In genomic region chr1:61140778-61141177, GRCh38 we compare ENCODE assay signal across 16 cellular contexts. TPM values are rescaled to one million over a fixed set of nuclear protein-coding genes. Genes with fewer than 3 reads are reported as not detected.
DNase-seq lines count a peak whose midpoint lies in the region; ATAC-seq and TF ChIP-seq lines count a peak whose summit lies in the region.
"Had no signal": no experiment of that assay in that cellular context is flagged by ENCODE, and none has a peak within 500 bp of the region (broad histone marks: within the 10 kb centered on the region; RNA-seq: fewer than 3 reads in every experiment).

No MANE protein-coding gene starts in this region.

- H3K18ac ChIP-seq in trophoblast cell (ENCODE audit: low read length): no peak overlapping the region

- no peak overlapping the region for H2BK12ac ChIP-seq in trophoblast cell (ENCODE audit: low read length)

- intact Hi-C loops in dorsolateral prefrontal cortex (cut with DNase I): no loop called here

- H4K8ac ChIP-seq in trophoblast cell (ENCODE audit: low read depth, low read length): no peak overlapping the region

- no CpG with 5 or more reads among the region's 3 CpGs for WGBS in trophoblast cell (ENCODE audit: extremely low coverage, insufficient coverage, insufficient read length)

- H2BK120ac ChIP-seq in trophoblast cell (ENCODE audit: insufficient read depth, low read length, poor library complexity): no peak overlapping the region

- no peak for TF ChIP-seq POLR2A in NB4 (IDR thresholded peaks at IDR 0.05; ENCODE audit: extremely low read depth, insufficient read length)

- no peak for TF ChIP-seq CTCF in NB4 (IDR thresholded peaks at IDR 0.05; ENCODE audit: low read depth, low read length)
- TF ChIP-seq CTCF in dorsolateral prefrontal cortex (IDR thresholded peaks at IDR 0.05 in 54 of 56, conservative IDR thresholded peaks at IDR 0.05 in 2 of 56; ENCODE audit: low read depth in 1 of 56, partially characterized antibody in 56 of 56): no peak
- TF ChIP-seq CTCF in GM13976 (IDR thresholded peaks at IDR 0.05; ENCODE audit: borderline replicate concordance, control extremely low read depth, extremely low read depth, insufficient read depth, missing control alignments): no peak

- H3K9ac ChIP-seq in trophoblast cell (ENCODE audit: low read length): no peak overlapping the region

- H2AK5ac ChIP-seq in trophoblast cell (ENCODE audit: low read length): no peak overlapping the region

- peaks cover 0 to 3% of the 10 kb centered on the region in 2 experiments for H3K4me1 ChIP-seq in trophoblast cell (ENCODE audit: control insufficient read depth in 1 of 2, insufficient read depth in 2 of 2, low read length in 2 of 2)

- no peak overlapping the region for H3K23ac ChIP-seq in trophoblast cell (ENCODE audit: low read length)

- H3K27me3 ChIP-seq in dorsolateral prefrontal cortex: no peaks in the 10 kb centered on the region
- no peaks in the 10 kb centered on the region for H3K27me3 ChIP-seq in trophoblast cell (ENCODE audit: insufficient read depth, low read length)
- H3K27me3 ChIP-seq: upper lobe of right lung had no signal

- no peaks in the 10 kb centered on the region for H3K79me1 ChIP-seq in trophoblast cell (ENCODE audit: low read length)

- peak overlapping the region; percentile 21 for H4K91ac ChIP-seq in trophoblast cell (ENCODE audit: low read depth, low read length)

- no peak overlapping the region for H3K4me3 ChIP-seq in NB4 (ENCODE audit: low read depth, low read length)
- peak overlapping the region in 7 of 59 donors; percentile 5 to 20 (median 16) for H3K4me3 ChIP-seq in dorsolateral prefrontal cortex
- no peak overlapping the region for H3K4me3 ChIP-seq in trophoblast cell (ENCODE audit: low read depth, low read length)
- H3K4me3 ChIP-seq: lower lobe of right lung, upper lobe of right lung had no signal

- no peak overlapping the region for H3K4ac ChIP-seq in trophoblast cell (ENCODE audit: low read depth, low read length)

- H2BK5ac ChIP-seq in trophoblast cell (ENCODE audit: low read depth, low read length, poor library complexity): no peak overlapping the region

- in situ Hi-C loops in G401 (cut with HindIII; ENCODE audit: low sequenced_read_pairs) (no loop called here), GM13976 (cut with MboI; ENCODE audit: low sequenced_read_pairs, unreplicated experiment) (no loop called here)

- H3K36me3 ChIP-seq in trophoblast cell (ENCODE audit: control insufficient read depth in 1 of 2, insufficient read depth in 2 of 2, low read length in 2 of 2): no peaks in the 10 kb centered on the region
- H3K36me3 ChIP-seq: lower lobe of right lung, upper lobe of right lung had no signal

- DNase-seq in G401 (ENCODE audit: low spot score) (peak; percentile 12), NB4 (ENCODE audit: low read depth) (peak; percentile 71), dorsolateral prefrontal cortex (no peak), trophoblast cell (no peak), T-helper 1 cell (no peak), GM13976 (ENCODE audit: low spot score) (no peak)
- no peak for DNase-seq in activated naive CD4-positive, alpha-beta T cell (lab: John Stamatoyannopoulos, UW)
- DNase-seq: activated CD4-positive, alpha-beta T cell treated with anti-CD3 and anti-CD28 coated beads, Interleukin-2, amount 10 ng/mL, durations not matched to agents 24 days and 14 days; activated gamma-delta T cell; CD4-positive, CD25-positive, alpha-beta regulatory T cell; H7; lower lobe of right lung; NCI-H2171 treated with DMSO at 0.1 percent for 48 hours; SIG-M5; upper lobe of right lung had no signal

- peak overlapping the region in 46 of 59 donors; percentile 0 to 82 (median 56) for H3K27ac ChIP-seq in dorsolateral prefrontal cortex
- H3K27ac ChIP-seq in trophoblast cell (ENCODE audit: low read depth, low read length): no peak overlapping the region
- H3K27ac ChIP-seq: lower lobe of right lung, upper lobe of right lung had no signal

- H3K4me2 ChIP-seq in trophoblast cell (ENCODE audit: low read length): no peak overlapping the region

- no peaks in the 10 kb centered on the region for H3K79me2 ChIP-seq in trophoblast cell (ENCODE audit: control insufficient read depth, insufficient read depth, low read length, poor library complexity)

- ATAC-seq in GM18868 (IDR thresholded peaks at IDR 0.05; ENCODE audit: unreplicated experiment): no peak
- ATAC-seq: lower lobe of right lung, upper lobe of right lung had no signal

- no peak overlapping the region for H4K12ac ChIP-seq in trophoblast cell (ENCODE audit: low read depth, low read length)

- no peak overlapping the region for H3K14ac ChIP-seq in trophoblast cell (ENCODE audit: low read length)

- no peaks in the 10 kb centered on the region for H3K9me3 ChIP-seq in trophoblast cell (ENCODE audit: insufficient read depth, low read depth, low read length)
- H3K9me3 ChIP-seq: lower lobe of right lung, upper lobe of right lung had no signal

- no peak overlapping the region for H2AFZ ChIP-seq in trophoblast cell (ENCODE audit: insufficient read depth, low read length, poor library complexity)

RNA-seq across cellular contexts. Expression of gene NFIA, which starts 58.4 kb away (rescaled TPM):
- 0.37 and 0.47 TPM in 2 replicates for total RNA-seq in G401 (2014; rRNA removed; shearing (Covaris generic))
- 100 to 1,000 TPM in 40 of 120 experiments, 10 to 100 TPM in 80; 63.0 to 203 (median 91.8) TPM for total RNA-seq in dorsolateral prefrontal cortex
- polyA plus RNA-seq in trophoblast cell (2013): 0.12 and 0.23 TPM in 2 replicates

Comparison
In these comparisons a context has a peak if more than half of its experiments do, and no peak if none do; other contexts are left out.
1. DNase-seq: peak in G401 (single experiment) and NB4 (single experiment); none in dorsolateral prefrontal cortex (0 of 10), trophoblast cell (0 of 2), T-helper 1 cell (0 of 5), GM13976 (single experiment) and activated naive CD4-positive, alpha-beta T cell (0 of 4).
2. RNA of gene NFIA, which starts 58.4 kb away (total RNA-seq): 63.0 to 203 TPM in dorsolateral prefrontal cortex; 0.37 to 0.47 TPM in G401; every median in the first group is over 10 times any median in the second.